ENCODE assay signal across 1 cellular context in the genomic region with DNA sequence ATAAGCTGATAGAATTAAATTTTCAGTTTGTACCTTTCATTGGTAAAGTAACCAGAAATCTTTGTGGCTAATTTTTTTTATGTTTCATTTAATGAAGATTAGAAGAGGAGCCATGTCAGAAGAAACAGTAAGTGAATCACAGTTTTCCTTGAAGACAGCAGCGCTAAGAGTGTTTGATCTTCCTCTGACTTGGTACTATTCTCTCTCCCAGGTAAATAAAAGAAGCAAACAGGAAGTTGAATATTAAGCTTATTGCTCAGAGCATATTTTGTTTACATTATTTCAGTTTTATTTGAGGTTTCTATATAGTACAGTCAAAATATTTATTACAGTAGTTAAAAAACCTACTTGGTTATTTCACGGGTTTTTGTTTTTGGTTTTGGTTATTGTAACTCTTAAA.
TF ChIP-seq lines count a peak whose summit lies in the region.

No MANE protein-coding gene starts in this region.

TF ChIP-seq in WTC11, 78 proteins besides CTCF, POLR2A, EP300 and RAD21 (continued from another document):
- TF ChIP-seq, protein P1, sequence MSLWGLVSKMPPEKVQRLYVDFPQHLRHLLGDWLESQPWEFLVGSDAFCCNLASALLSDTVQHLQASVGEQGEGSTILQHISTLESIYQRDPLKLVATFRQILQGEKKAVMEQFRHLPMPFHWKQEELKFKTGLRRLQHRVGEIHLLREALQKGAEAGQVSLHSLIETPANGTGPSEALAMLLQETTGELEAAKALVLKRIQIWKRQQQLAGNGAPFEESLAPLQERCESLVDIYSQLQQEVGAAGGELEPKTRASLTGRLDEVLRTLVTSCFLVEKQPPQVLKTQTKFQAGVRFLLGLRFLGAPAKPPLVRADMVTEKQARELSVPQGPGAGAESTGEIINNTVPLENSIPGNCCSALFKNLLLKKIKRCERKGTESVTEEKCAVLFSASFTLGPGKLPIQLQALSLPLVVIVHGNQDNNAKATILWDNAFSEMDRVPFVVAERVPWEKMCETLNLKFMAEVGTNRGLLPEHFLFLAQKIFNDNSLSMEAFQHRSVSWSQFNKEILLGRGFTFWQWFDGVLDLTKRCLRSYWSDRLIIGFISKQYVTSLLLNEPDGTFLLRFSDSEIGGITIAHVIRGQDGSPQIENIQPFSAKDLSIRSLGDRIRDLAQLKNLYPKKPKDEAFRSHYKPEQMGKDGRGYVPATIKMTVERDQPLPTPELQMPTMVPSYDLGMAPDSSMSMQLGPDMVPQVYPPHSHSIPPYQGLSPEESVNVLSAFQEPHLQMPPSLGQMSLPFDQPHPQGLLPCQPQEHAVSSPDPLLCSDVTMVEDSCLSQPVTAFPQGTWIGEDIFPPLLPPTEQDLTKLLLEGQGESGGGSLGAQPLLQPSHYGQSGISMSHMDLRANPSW (CRISPR knock-in tag; conservative IDR thresholded peaks at IDR 0.05; ENCODE audit: low read depth), result no peak
- TF ChIP-seq ELF4 (CRISPR knock-in tag; IDR thresholded peaks at IDR 0.05; ENCODE audit: low read depth) (no peak), ZNF423 (CRISPR knock-in tag; IDR thresholded peaks at IDR 0.05) (no peak), PRRX2 (CRISPR knock-in tag; IDR thresholded peaks at IDR 0.05) (no peak), TCF7 (CRISPR knock-in tag; IDR thresholded peaks at IDR 0.05; ENCODE audit: low read depth) (no peak), NFATC4 (CRISPR knock-in tag; IDR thresholded peaks at IDR 0.05) (no peak), SMAD3 (CRISPR knock-in tag; IDR thresholded peaks at IDR 0.05; ENCODE audit: borderline replicate concordance) (no peak), NR2C2 (CRISPR knock-in tag; IDR thresholded peaks at IDR 0.05) (no peak)
